Comparison of ENCODE assay signal across 10 cellular contexts in genomic region chr9:19021612-19022011, GRCh38. TPM values are rescaled to one million over a fixed set of nuclear protein-coding genes. Genes with fewer than 3 reads are reported as not detected.
DNase-seq lines count a peak whose midpoint lies in the region; ATAC-seq, FAIRE-seq and TF ChIP-seq lines count a peak whose summit lies in the region.
"Not testable (repeated sequence)": the region's sequence is repeated elsewhere in the genome, so short reads cannot be mapped to it uniquely, and the experiment has no call there.
"Had no signal": no experiment of that assay in that cellular context is flagged by ENCODE, and none has a peak within 500 bp of the region (broad histone marks: within the 10 kb centered on the region; RNA-seq: fewer than 3 reads in every experiment).

No MANE protein-coding gene starts in this region.

- H3K9me3 ChIP-seq in A549; IMR-90 (ENCODE audit: control insufficient read depth, insufficient read depth, low read length); K562 (replicated peaks; ENCODE audit: control insufficient read depth, insufficient read depth, low read depth, low read length): not testable (repeated sequence)

- in situ Hi-C loops in IMR-90 (cut with MboI; ENCODE audit: low sequenced_read_pairs): not testable (repeated sequence)
- in situ Hi-C loops in K562 (cut with MboI): loop anchor here (10.0 kb wide), 2 partner anchors 767 to 1217 kb away; no protein-coding TSS in a partner anchor

- H2AK5ac ChIP-seq in IMR-90 (ENCODE audit: low read depth, low read length): not testable (repeated sequence)

- H3K27ac ChIP-seq in A549; IMR-90 (ENCODE audit: insufficient read depth, low read length); K562 (ENCODE audit: extremely low read depth, low read depth, low read length): not testable (repeated sequence)

- not testable (repeated sequence) for H3K23ac ChIP-seq in IMR-90 (ENCODE audit: low read depth, low read length)

- H3K4me2 ChIP-seq in A549; IMR-90 (ENCODE audit: low read depth, low read length); K562 (ENCODE audit: insufficient read depth, low read length): not testable (repeated sequence)

- WGBS in A549 (ENCODE audit: missing lambda C conversion rate): 62% methylated on average over 2 of the region's 2 CpGs
- WGBS in IMR-90 (ENCODE audit: extremely low coverage in 2 of 2, insufficient read length in 1 of 2), 2 experiments: 100% methylated on average over 2 of the region's 2 CpGs; no CpG with 5 or more reads in 1 of the 2 experiments
- WGBS in K562 (ENCODE audit: insufficient coverage, low coverage, missing lambda C conversion rate): 0% methylated on average over 2 of the region's 2 CpGs

- H3K36me3 ChIP-seq in IMR-90 (ENCODE audit: control insufficient read depth, insufficient read depth, low read length); K562 (ENCODE audit: control insufficient read depth, insufficient read depth, low read length): not testable (repeated sequence)

- not testable (repeated sequence) for H3K79me1 ChIP-seq in IMR-90 (ENCODE audit: low read depth in 1 of 2, low read length in 2 of 2)

- not testable (repeated sequence) for H3K9ac ChIP-seq in IMR-90 (ENCODE audit: low read depth, low read length); K562 (ENCODE audit: insufficient read depth in 1 of 2, low read depth in 2 of 2, low read length in 2 of 2)

- H3K56ac ChIP-seq in IMR-90 (ENCODE audit: extremely low read depth, insufficient read depth, low read length): not testable (repeated sequence)

- dilution Hi-C loops in IMR-90 (cut with HindIII; ENCODE audit: low sequenced_read_pairs, unreplicated experiment): not testable (repeated sequence)

- not testable (repeated sequence) for H3K4me1 ChIP-seq in A549; IMR-90 (ENCODE audit: control insufficient read depth, insufficient read depth, low read length); K562 (replicated peaks in 1 of 2; ENCODE audit: control insufficient read depth in 2 of 2, insufficient read depth in 2 of 2, low read length in 2 of 2)

- not testable (repeated sequence) for H3K79me2 ChIP-seq in K562 (ENCODE audit: control insufficient read depth, insufficient read depth, low read length)

- TF ChIP-seq CTCF in A549 (IDR thresholded peaks at IDR 0.05); IMR-90 (conservative IDR thresholded peaks at IDR 0.05; ENCODE audit: low read depth, low read length); WTC11 (IDR thresholded peaks at IDR 0.05); K562 (IDR thresholded peaks at IDR 0.05 in 2 of 3, conservative IDR thresholded peaks at IDR 0.05 in 1 of 3; ENCODE audit: insufficient read depth in 2 of 3, low read depth in 1 of 3, low read length in 3 of 3): not testable (repeated sequence)

- not testable (repeated sequence) for TF ChIP-seq POLR2A in A549 (IDR thresholded peaks at IDR 0.05; ENCODE audit: low read length); IMR-90 (IDR thresholded peaks at IDR 0.05; ENCODE audit: low read depth, low read length); K562 (conservative IDR thresholded peaks at IDR 0.05)

- not testable (repeated sequence) for H3K36me3 Mint-ChIP-seq in WTC11; stimulated activated memory B cell treated with anti-CD40 and anti-IgM and Interleukin-4, amounts not matched to agents 10 μg/mL and 1 μg/mL and 100 μg/mL, for 72 hours

- not testable (repeated sequence) for DNase-seq in A549 (ENCODE audit: low read depth in 1 of 2, low spot score in 1 of 2); IMR-90; WTC11 (ENCODE audit: low spot score); K562 (ENCODE audit: extremely low read depth in 1 of 4, low spot score in 3 of 4)

- not testable (repeated sequence) for BruUV-seq in IMR-90 (replicated peaks; lab: Mats Ljungman, UMichigan); K562 (replicated peaks; lab: Mats Ljungman, UMichigan)

- H2BK15ac ChIP-seq in IMR-90 (ENCODE audit: low read depth, low read length): not testable (repeated sequence)

- not testable (repeated sequence) for H3K14ac ChIP-seq in IMR-90 (replicated peaks; ENCODE audit: low read depth, low read length)

- H4K20me1 ChIP-seq in IMR-90 (ENCODE audit: insufficient read depth, low read length); K562 (replicated peaks; ENCODE audit: control insufficient read depth, insufficient read depth, low read length): not testable (repeated sequence)

- ATAC-seq in A549; IMR-90 (ENCODE audit: low read depth); WTC11; K562; stimulated activated memory B cell treated with anti-CD40 and anti-IgM and Interleukin-4, amounts not matched to agents 10 μg/mL and 1 μg/mL and 100 μg/mL, for 72 hours: not testable (repeated sequence)
- ATAC-seq in GM19438 (IDR thresholded peaks at IDR 0.05; ENCODE audit: low read depth, unreplicated experiment): peak; percentile 28
- ATAC-seq in HG02884 (IDR thresholded peaks at IDR 0.05; ENCODE audit: unreplicated experiment): peak; percentile 6

- not testable (repeated sequence) for H2BK5ac ChIP-seq in IMR-90 (ENCODE audit: low read depth, low read length, poor library complexity, severe bottlenecking)

- H2BK120ac ChIP-seq in IMR-90 (ENCODE audit: low read depth, low read length): not testable (repeated sequence)

- not testable (repeated sequence) for H2BK20ac ChIP-seq in IMR-90 (ENCODE audit: low read depth, low read length)

- not testable (repeated sequence) for H3K18ac ChIP-seq in IMR-90 (ENCODE audit: low read depth, low read length)

- H4K8ac ChIP-seq in IMR-90 (ENCODE audit: low read depth in 2 of 2, low read length in 2 of 2): not testable (repeated sequence)

- not testable (repeated sequence) for H3K27me3 Mint-ChIP-seq in WTC11 (ENCODE audit: low read depth)
- H3K27me3 Mint-ChIP-seq in stimulated activated memory B cell treated with anti-CD40 and anti-IgM and Interleukin-4, amounts not matched to agents 10 μg/mL and 1 μg/mL and 100 μg/mL, for 72 hours: peaks cover 24% of the 10 kb centered on the region

- not testable (repeated sequence) for H3K4me3 ChIP-seq in A549; IMR-90 (ENCODE audit: insufficient read depth, low read depth, low read length); K562

- H3K27me3 ChIP-seq in IMR-90 (ENCODE audit: control insufficient read depth, insufficient read depth, low read length): peaks cover 12% of the 10 kb centered on the region
- H3K27me3 ChIP-seq in K562 (ENCODE audit: control insufficient read depth in 2 of 2, insufficient read depth in 2 of 2, low read length in 2 of 2): not testable (repeated sequence)

- not testable (repeated sequence) for H3K4me1 Mint-ChIP-seq in WTC11; stimulated activated memory B cell treated with anti-CD40 and anti-IgM and Interleukin-4, amounts not matched to agents 10 μg/mL and 1 μg/mL and 100 μg/mL, for 72 hours

- intact Hi-C loops in IMR-90 (cut with micrococcal nuclease): loop anchor here (10.0 kb wide), 1 partner anchor 1497 kb away; no protein-coding TSS in a partner anchor
- intact Hi-C loops in K562 (cut with micrococcal nuclease): not testable (repeated sequence)

- not testable (repeated sequence) for H2AK9ac ChIP-seq in IMR-90 (replicated peaks; ENCODE audit: low read depth, low read length, poor library complexity)

- H2AFZ ChIP-seq in IMR-90 (replicated peaks; ENCODE audit: low read length, poor library complexity): not testable (repeated sequence)
- H2AFZ ChIP-seq in K562 (ENCODE audit: low read depth, low read length): 0 out of 2 replicates have a peak overlapping the region, but pooled peaks have one; percentile 24

- not testable (repeated sequence) for H3K4me3 Mint-ChIP-seq in WTC11; stimulated activated memory B cell treated with anti-CD40 and anti-IgM and Interleukin-4, amounts not matched to agents 10 μg/mL and 1 μg/mL and 100 μg/mL, for 72 hours

- H4K91ac ChIP-seq in IMR-90 (ENCODE audit: insufficient read depth, low read depth, low read length): not testable (repeated sequence)

- CTCF ChIA-PET in A549 (lab: Yijun Ruan, JAX): interaction anchor here (0.6 to 1.4 kb wide), 4 partner anchors 13 to 1489 kb away, joined by 3 to 4 read pairs (median 3); no protein-coding TSS in a partner anchor
- CTCF ChIA-PET in IMR-90 (lab: Yijun Ruan, JAX); WTC11 (lab: Charles Lee); K562 (lab: Yijun Ruan, JAX; ENCODE audit: low intra/inter-chr PET ratio): not testable (repeated sequence)

- not testable (repeated sequence) for H3K9me1 ChIP-seq in IMR-90 (ENCODE audit: insufficient read depth, low read length); K562 (ENCODE audit: control insufficient read depth, insufficient read depth, low read length)

- H4K5ac ChIP-seq in IMR-90 (ENCODE audit: low read depth, low read length): not testable (repeated sequence)

- not testable (repeated sequence) for TF ChIP-seq EP300 in A549 (IDR thresholded peaks at IDR 0.05); K562 (IDR thresholded peaks at IDR 0.05; ENCODE audit: low read length)

- not testable (repeated sequence) for H3K27ac Mint-ChIP-seq in WTC11
- peak overlapping the region; percentile 42 for H3K27ac Mint-ChIP-seq in stimulated activated memory B cell treated with anti-CD40 and anti-IgM and Interleukin-4, amounts not matched to agents 10 μg/mL and 1 μg/mL and 100 μg/mL, for 72 hours

- peaks cover 15% of the 10 kb centered on the region for H3K9me3 Mint-ChIP-seq in WTC11
- H3K9me3 Mint-ChIP-seq in stimulated activated memory B cell treated with anti-CD40 and anti-IgM and Interleukin-4, amounts not matched to agents 10 μg/mL and 1 μg/mL and 100 μg/mL, for 72 hours: not testable (repeated sequence)

- not testable (repeated sequence) for H3K4ac ChIP-seq in IMR-90 (ENCODE audit: low read depth, low read length)

- POLR2A ChIA-PET in A549 (lab: Yijun Ruan, JAX); IMR-90 (lab: Charles Lee; ENCODE audit: unreplicated experiment); WTC11 (lab: Charles Lee): not testable (repeated sequence)
- POLR2A ChIA-PET in K562 (lab: Yijun Ruan, JAX): interaction anchor here (0.6 kb wide), 1 partner anchor 368 kb away, joined by 3 read pairs; no protein-coding TSS in a partner anchor

- not testable (repeated sequence) for TF ChIP-seq RAD21 in A549 (conservative IDR thresholded peaks at IDR 0.05 in 1 of 2, IDR thresholded peaks at IDR 0.05 in 1 of 2); IMR-90 (IDR thresholded peaks at IDR 0.05; ENCODE audit: low read length); K562 (CRISPR knock-in tag; conservative IDR thresholded peaks at IDR 0.05 in 1 of 2, IDR thresholded peaks at IDR 0.05 in 1 of 2)

- FAIRE-seq in A549 (lab: Jason Lieb, UNC); K562 (lab: Jason Lieb, UNC): not testable (repeated sequence)

RNA-seq across cellular contexts. Expression of gene SAXO1, which starts 11.4 kb away (rescaled TPM):
- polyA plus RNA-seq in A549 (2011; rRNA removed): not detected in 2 replicates
- not detected in 2 replicates for polyA plus RNA-seq in A549 (2012; cell fraction: cytosol; rRNA removed)
- polyA plus RNA-seq in A549 (2012; cell fraction: nucleus; rRNA removed): not detected in 2 replicates
- polyA plus RNA-seq in A549 (2017; fragmentation: RNase III; extraction: RNeasy Plus Mini Kit Qiagen cat#74134 plus additional on column Dnase treatment): not detected in 3 replicates
- not detected in 2 replicates for polyA minus RNA-seq in A549 (2011; rRNA and poly(A)+ RNA removed)
- under 0.01 TPM in 1 of 2 replicates, not detected in the other for total RNA-seq in IMR-90 (2012; rRNA removed)
- not detected in 2 replicates for polyA plus RNA-seq in IMR-90 (2012; rRNA removed)
- not detected in 2 replicates for polyA plus RNA-seq in IMR-90 (2012; cell fraction: cytosol; rRNA removed)
- polyA plus RNA-seq in IMR-90 (2012; cell fraction: nucleus; rRNA removed; ENCODE audit: low replicate concordance): not detected in 2 replicates
- total RNA-seq in WTC11 (2021): 0.02 to 0.09 TPM (median 0.09 TPM) in 3 replicates
- not detected in 2 replicates for total RNA-seq in K562 (2011; cell fraction: chromatin; rRNA removed; ENCODE audit: low replicate concordance)
- total RNA-seq in K562 (2011; cell fraction: nucleolus; rRNA removed): 0.13 TPM in 1 of 2 replicates, not detected in the other
- total RNA-seq in K562 (2011; cell fraction: nucleoplasm; rRNA removed): not detected in 2 replicates
- total RNA-seq in K562 (2014; rRNA removed): not detected in 2 replicates
- not detected in 2 replicates for total RNA-seq in K562 (2014; rRNA removed; fragmentation: Illumina TruSeq; extraction: Trizol)
- not detected in 2 replicates for total RNA-seq in K562 (2015; rRNA removed; fragmentation: Illumina TruSeq; extraction: Trizol)
- total RNA-seq in K562 (2021): not detected in 2 replicates
- polyA plus RNA-seq in K562 (2011; rRNA removed): 0.04 TPM in 1 of 2 replicates, not detected in the other
- not detected in 2 replicates for polyA plus RNA-seq in K562 (2011; cell fraction: cytosol; rRNA removed)
- not detected in 2 replicates for polyA plus RNA-seq in K562 (2011; cell fraction: nucleus; rRNA removed)
- 0.03 TPM in 1 of 2 replicates, not detected in the other for polyA plus RNA-seq in K562 (2012)
- not detected in 2 replicates for polyA plus RNA-seq in K562 (2014; fragmentation: Illumina TruSeq; extraction: Trizol)
- polyA plus RNA-seq in K562 (2014; fragmentation: Nextera tagmentation; extraction: Ambion mirVana): not detected
- polyA plus RNA-seq in K562 (2014; rRNA removed): not detected in 2 replicates
- polyA minus RNA-seq in K562 (2011; rRNA and poly(A)+ RNA removed): 0.06 TPM in 1 of 2 replicates, not detected in the other
- not detected in 2 replicates for polyA minus RNA-seq in K562 (2011; cell fraction: cytosol; rRNA and poly(A)+ RNA removed)
- polyA minus RNA-seq in K562 (2011; cell fraction: nucleus; rRNA and poly(A)+ RNA removed): not detected in 2 replicates
- total RNA-seq: CD8-positive, alpha-beta memory T cell; HFFc6 had no signal
- polyA plus RNA-seq: CD14-positive monocyte; CD8-positive, alpha-beta memory T cell had no signal

RNA-seq across cellular contexts. Expression of gene RRAGA, which starts 27.6 kb away (rescaled TPM):
- polyA plus RNA-seq in A549 (2011; rRNA removed) (133 and 136 TPM in 2 replicates), A549 (2017; fragmentation: RNase III; extraction: RNeasy Plus Mini Kit Qiagen cat#74134 plus additional on column Dnase treatment) (106 to 117 TPM (median 115 TPM) in 3 replicates), IMR-90 (2012; rRNA removed) (150 and 154 TPM in 2 replicates), K562 (2011; rRNA removed) (31.1 and 44.7 TPM in 2 replicates), K562 (2014; fragmentation: Illumina TruSeq; extraction: Trizol) (25.3 and 27.1 TPM in 2 replicates), K562 (2014; fragmentation: Nextera tagmentation; extraction: Ambion mirVana) (1 to 10 TPM; 6.0 to 7.7 TPM), K562 (2014; rRNA removed) (25.5 and 29.2 TPM in 2 replicates)
- 74.1 and 93.8 TPM in 2 replicates for polyA plus RNA-seq in A549 (2012; cell fraction: cytosol; rRNA removed)
- 55.1 and 71.7 TPM in 2 replicates for polyA plus RNA-seq in A549 (2012; cell fraction: nucleus; rRNA removed)
- polyA minus RNA-seq in A549 (2011; rRNA and poly(A)+ RNA removed): 76.7 and 96.9 TPM in 2 replicates
- total RNA-seq in IMR-90 (2012; rRNA removed) (63.3 and 74.7 TPM in 2 replicates), WTC11 (2021) (48.0 to 50.1 TPM (median 48.7 TPM) in 3 replicates), K562 (2014; rRNA removed) (9.8 and 15.5 TPM in 2 replicates), K562 (2014; rRNA removed; fragmentation: Illumina TruSeq; extraction: Trizol) (18.8 and 20.8 TPM in 2 replicates), K562 (2015; rRNA removed; fragmentation: Illumina TruSeq; extraction: Trizol) (15.6 and 17.4 TPM in 2 replicates), K562 (2021) (30.7 TPM in 2 replicates)
- 67.5 and 92.7 TPM in 2 replicates for polyA plus RNA-seq in IMR-90 (2012; cell fraction: cytosol; rRNA removed)
- polyA plus RNA-seq in IMR-90 (2012; cell fraction: nucleus; rRNA removed; ENCODE audit: low replicate concordance): 36.1 and 61.7 TPM in 2 replicates
- total RNA-seq in K562 (2011; cell fraction: chromatin; rRNA removed; ENCODE audit: low replicate concordance): 18.5 and 28.6 TPM in 2 replicates
- total RNA-seq in K562 (2011; cell fraction: nucleolus; rRNA removed): 23.0 and 25.2 TPM in 2 replicates
- 21.9 and 25.4 TPM in 2 replicates for total RNA-seq in K562 (2011; cell fraction: nucleoplasm; rRNA removed)
- polyA plus RNA-seq in K562 (2011; cell fraction: cytosol; rRNA removed): 28.2 and 31.7 TPM in 2 replicates
- polyA plus RNA-seq in K562 (2011; cell fraction: nucleus; rRNA removed): 18.2 and 19.0 TPM in 2 replicates
- 32.0 and 35.9 TPM in 2 replicates for polyA plus RNA-seq in K562 (2012)
- polyA minus RNA-seq in K562 (2011; rRNA and poly(A)+ RNA removed): 23.0 and 32.2 TPM in 2 replicates
- polyA minus RNA-seq in K562 (2011; cell fraction: cytosol; rRNA and poly(A)+ RNA removed): 16.5 and 19.2 TPM in 2 replicates
- polyA minus RNA-seq in K562 (2011; cell fraction: nucleus; rRNA and poly(A)+ RNA removed): 9.8 and 18.4 TPM in 2 replicates
